Comparison of ENCODE assay signal across 1 cellular context in the genomic region with DNA sequence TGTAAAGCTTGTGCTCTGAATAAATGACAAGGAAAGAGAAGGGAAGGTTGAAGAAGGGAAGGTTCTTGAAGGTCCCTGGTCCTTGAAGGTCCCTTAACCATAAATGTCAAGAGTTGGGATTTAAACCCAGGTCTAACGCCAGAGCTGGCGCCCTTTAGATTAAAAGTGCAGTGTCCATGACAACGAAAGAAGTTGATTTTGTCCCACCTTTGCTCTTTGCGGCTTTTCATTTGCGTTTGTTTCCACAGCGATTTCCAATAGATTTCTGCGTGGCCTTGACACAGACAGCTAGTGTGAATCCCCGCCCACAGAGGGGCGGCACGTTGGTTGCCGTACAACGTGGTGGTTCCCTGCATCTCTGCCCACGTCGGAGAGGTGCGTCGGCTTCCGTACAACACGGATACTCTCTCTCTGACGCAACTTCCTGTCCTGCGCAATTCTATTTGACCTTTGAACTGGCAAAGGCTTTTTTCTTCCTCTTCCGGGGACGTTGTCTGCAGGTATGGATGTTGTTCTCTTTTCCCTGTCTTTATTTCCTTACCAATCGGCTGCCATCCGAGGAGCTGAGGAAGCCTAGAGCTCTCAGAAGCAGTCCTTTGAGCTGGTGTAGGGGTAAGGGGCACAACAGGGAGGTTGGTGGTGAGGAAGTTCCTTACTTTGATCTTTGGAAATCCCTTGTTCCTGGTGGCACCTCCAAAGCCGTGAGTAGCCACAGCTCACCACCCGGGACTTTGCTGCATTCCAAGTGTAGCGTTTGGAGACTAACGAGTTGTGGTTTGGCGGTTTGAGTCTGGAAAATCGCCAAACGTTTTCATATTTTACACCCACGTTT.
A peak's percentile ranks its signal among the peaks of the same experiment; 100 is the strongest.
TF ChIP-seq lines count a peak whose summit lies in the region.

A gene (plus strand): TSS at position 476 of the 832 bp plus-strand sequence. CDS start 1,384 bp downstream, outside the sequence.

TF ChIP-seq in HepG2, 621 proteins besides CTCF, POLR2A, EP300 and RAD21 (continued from another document and continues in another):
- TF ChIP-seq, protein P1, sequence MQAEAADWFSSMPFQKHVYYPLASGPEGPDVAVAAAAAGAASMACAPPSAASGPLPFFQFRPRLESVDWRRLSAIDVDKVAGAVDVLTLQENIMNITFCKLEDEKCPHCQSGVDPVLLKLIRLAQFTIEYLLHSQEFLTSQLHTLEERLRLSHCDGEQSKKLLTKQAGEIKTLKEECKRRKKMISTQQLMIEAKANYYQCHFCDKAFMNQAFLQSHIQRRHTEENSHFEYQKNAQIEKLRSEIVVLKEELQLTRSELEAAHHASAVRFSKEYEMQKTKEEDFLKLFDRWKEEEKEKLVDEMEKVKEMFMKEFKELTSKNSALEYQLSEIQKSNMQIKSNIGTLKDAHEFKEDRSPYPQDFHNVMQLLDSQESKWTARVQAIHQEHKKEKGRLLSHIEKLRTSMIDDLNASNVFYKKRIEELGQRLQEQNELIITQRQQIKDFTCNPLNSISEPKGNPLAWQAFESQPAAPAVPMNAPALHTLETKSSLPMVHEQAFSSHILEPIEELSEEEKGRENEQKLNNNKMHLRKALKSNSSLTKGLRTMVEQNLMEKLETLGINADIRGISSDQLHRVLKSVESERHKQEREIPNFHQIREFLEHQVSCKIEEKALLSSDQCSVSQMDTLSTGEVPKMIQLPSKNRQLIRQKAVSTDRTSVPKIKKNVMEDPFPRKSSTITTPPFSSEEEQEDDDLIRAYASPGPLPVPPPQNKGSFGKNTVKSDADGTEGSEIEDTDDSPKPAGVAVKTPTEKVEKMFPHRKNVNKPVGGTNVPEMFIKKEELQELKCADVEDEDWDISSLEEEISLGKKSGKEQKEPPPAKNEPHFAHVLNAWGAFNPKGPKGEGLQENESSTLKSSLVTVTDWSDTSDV (CRISPR knock-in tag; IDR thresholded peaks at IDR 0.05): no peak
- TF ChIP-seq BCL6 (CRISPR knock-in tag; IDR thresholded peaks at IDR 0.05): no peak
- TF ChIP-seq, protein P2, sequence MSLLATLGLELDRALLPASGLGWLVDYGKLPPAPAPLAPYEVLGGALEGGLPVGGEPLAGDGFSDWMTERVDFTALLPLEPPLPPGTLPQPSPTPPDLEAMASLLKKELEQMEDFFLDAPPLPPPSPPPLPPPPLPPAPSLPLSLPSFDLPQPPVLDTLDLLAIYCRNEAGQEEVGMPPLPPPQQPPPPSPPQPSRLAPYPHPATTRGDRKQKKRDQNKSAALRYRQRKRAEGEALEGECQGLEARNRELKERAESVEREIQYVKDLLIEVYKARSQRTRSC (CRISPR knock-in tag; IDR thresholded peaks at IDR 0.05; ENCODE audit: low read depth): no peak
- TF ChIP-seq RXRA (CRISPR knock-in tag; IDR thresholded peaks at IDR 0.05): peak; percentile 49; the same call in 1 of the 2 replicates
- no peak for TF ChIP-seq ZNF44 (CRISPR knock-in tag; IDR thresholded peaks at IDR 0.05)
- TF ChIP-seq, protein P3, sequence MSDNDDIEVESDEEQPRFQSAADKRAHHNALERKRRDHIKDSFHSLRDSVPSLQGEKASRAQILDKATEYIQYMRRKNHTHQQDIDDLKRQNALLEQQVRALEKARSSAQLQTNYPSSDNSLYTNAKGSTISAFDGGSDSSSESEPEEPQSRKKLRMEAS (IDR thresholded peaks at IDR 0.05): peak; percentile 90
- TF ChIP-seq, protein P4, sequence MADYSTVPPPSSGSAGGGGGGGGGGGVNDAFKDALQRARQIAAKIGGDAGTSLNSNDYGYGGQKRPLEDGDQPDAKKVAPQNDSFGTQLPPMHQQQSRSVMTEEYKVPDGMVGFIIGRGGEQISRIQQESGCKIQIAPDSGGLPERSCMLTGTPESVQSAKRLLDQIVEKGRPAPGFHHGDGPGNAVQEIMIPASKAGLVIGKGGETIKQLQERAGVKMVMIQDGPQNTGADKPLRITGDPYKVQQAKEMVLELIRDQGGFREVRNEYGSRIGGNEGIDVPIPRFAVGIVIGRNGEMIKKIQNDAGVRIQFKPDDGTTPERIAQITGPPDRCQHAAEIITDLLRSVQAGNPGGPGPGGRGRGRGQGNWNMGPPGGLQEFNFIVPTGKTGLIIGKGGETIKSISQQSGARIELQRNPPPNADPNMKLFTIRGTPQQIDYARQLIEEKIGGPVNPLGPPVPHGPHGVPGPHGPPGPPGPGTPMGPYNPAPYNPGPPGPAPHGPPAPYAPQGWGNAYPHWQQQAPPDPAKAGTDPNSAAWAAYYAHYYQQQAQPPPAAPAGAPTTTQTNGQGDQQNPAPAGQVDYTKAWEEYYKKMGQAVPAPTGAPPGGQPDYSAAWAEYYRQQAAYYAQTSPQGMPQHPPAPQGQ (CRISPR knock-in tag; IDR thresholded peaks at IDR 0.05; ENCODE audit: borderline replicate concordance): no peak; the same call in 1 of the 2 replicates
- TF ChIP-seq POLR2G (IDR thresholded peaks at IDR 0.05; ENCODE audit: low read depth, low read length): peak; percentile 99
- TF ChIP-seq ZNF766 (CRISPR knock-in tag; IDR thresholded peaks at IDR 0.05; ENCODE audit: borderline replicate concordance): peak; percentile 44; the same call in 1 of the 2 replicates
- TF ChIP-seq ZNF572 (CRISPR knock-in tag; IDR thresholded peaks at IDR 0.05): peak; percentile 90
- TF ChIP-seq PAX8 (CRISPR knock-in tag; IDR thresholded peaks at IDR 0.05; ENCODE audit: borderline replicate concordance): no peak
- TF ChIP-seq, protein P5, sequence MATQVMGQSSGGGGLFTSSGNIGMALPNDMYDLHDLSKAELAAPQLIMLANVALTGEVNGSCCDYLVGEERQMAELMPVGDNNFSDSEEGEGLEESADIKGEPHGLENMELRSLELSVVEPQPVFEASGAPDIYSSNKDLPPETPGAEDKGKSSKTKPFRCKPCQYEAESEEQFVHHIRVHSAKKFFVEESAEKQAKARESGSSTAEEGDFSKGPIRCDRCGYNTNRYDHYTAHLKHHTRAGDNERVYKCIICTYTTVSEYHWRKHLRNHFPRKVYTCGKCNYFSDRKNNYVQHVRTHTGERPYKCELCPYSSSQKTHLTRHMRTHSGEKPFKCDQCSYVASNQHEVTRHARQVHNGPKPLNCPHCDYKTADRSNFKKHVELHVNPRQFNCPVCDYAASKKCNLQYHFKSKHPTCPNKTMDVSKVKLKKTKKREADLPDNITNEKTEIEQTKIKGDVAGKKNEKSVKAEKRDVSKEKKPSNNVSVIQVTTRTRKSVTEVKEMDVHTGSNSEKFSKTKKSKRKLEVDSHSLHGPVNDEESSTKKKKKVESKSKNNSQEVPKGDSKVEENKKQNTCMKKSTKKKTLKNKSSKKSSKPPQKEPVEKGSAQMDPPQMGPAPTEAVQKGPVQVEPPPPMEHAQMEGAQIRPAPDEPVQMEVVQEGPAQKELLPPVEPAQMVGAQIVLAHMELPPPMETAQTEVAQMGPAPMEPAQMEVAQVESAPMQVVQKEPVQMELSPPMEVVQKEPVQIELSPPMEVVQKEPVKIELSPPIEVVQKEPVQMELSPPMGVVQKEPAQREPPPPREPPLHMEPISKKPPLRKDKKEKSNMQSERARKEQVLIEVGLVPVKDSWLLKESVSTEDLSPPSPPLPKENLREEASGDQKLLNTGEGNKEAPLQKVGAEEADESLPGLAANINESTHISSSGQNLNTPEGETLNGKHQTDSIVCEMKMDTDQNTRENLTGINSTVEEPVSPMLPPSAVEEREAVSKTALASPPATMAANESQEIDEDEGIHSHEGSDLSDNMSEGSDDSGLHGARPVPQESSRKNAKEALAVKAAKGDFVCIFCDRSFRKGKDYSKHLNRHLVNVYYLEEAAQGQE (IDR thresholded peaks at IDR 0.05; ENCODE audit: borderline replicate concordance in 1 of 2, low read depth in 1 of 2, low read length in 2 of 2): peak in 1 of 2 experiments; percentile 51; a peak in 1 of 4 replicates
- TF ChIP-seq, protein P6, sequence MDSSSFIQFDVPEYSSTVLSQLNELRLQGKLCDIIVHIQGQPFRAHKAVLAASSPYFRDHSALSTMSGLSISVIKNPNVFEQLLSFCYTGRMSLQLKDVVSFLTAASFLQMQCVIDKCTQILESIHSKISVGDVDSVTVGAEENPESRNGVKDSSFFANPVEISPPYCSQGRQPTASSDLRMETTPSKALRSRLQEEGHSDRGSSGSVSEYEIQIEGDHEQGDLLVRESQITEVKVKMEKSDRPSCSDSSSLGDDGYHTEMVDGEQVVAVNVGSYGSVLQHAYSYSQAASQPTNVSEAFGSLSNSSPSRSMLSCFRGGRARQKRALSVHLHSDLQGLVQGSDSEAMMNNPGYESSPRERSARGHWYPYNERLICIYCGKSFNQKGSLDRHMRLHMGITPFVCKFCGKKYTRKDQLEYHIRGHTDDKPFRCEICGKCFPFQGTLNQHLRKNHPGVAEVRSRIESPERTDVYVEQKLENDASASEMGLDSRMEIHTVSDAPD (CRISPR knock-in tag; IDR thresholded peaks at IDR 0.05): peak; percentile 41; the same call in 1 of the 2 replicates
- no peak for TF ChIP-seq ZSCAN21 (CRISPR knock-in tag; IDR thresholded peaks at IDR 0.05; ENCODE audit: borderline replicate concordance)
- TF ChIP-seq REXO4 (CRISPR knock-in tag; IDR thresholded peaks at IDR 0.05; ENCODE audit: borderline replicate concordance): no peak
- TF ChIP-seq CBX5 (CRISPR knock-in tag; IDR thresholded peaks at IDR 0.05; ENCODE audit: borderline replicate concordance): peak; percentile 72; the same call in 1 of the 2 replicates
- TF ChIP-seq, protein P7, sequence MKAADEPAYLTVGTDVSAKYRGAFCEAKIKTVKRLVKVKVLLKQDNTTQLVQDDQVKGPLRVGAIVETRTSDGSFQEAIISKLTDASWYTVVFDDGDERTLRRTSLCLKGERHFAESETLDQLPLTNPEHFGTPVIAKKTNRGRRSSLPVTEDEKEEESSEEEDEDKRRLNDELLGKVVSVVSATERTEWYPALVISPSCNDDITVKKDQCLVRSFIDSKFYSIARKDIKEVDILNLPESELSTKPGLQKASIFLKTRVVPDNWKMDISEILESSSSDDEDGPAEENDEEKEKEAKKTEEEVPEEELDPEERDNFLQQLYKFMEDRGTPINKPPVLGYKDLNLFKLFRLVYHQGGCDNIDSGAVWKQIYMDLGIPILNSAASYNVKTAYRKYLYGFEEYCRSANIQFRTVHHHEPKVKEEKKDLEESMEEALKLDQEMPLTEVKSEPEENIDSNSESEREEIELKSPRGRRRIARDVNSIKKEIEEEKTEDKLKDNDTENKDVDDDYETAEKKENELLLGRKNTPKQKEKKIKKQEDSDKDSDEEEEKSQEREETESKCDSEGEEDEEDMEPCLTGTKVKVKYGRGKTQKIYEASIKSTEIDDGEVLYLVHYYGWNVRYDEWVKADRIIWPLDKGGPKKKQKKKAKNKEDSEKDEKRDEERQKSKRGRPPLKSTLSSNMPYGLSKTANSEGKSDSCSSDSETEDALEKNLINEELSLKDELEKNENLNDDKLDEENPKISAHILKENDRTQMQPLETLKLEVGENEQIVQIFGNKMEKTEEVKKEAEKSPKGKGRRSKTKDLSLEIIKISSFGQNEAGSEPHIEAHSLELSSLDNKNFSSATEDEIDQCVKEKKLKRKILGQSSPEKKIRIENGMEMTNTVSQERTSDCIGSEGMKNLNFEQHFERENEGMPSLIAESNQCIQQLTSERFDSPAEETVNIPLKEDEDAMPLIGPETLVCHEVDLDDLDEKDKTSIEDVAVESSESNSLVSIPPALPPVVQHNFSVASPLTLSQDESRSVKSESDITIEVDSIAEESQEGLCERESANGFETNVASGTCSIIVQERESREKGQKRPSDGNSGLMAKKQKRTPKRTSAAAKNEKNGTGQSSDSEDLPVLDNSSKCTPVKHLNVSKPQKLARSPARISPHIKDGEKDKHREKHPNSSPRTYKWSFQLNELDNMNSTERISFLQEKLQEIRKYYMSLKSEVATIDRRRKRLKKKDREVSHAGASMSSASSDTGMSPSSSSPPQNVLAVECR (CRISPR knock-in tag; IDR thresholded peaks at IDR 0.05; ENCODE audit: borderline replicate concordance): peak; percentile 86; the same call in 1 of the 2 replicates
- TF ChIP-seq, protein P8, sequence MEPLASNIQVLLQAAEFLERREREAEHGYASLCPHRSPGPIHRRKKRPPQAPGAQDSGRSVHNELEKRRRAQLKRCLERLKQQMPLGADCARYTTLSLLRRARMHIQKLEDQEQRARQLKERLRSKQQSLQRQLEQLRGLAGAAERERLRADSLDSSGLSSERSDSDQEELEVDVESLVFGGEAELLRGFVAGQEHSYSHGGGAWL (CRISPR knock-in tag; IDR thresholded peaks at IDR 0.05): peak; percentile 51; the same call in 1 of the 2 replicates
- 0 out of 2 replicates have a peak, but pooled peaks have one; percentile 23 for TF ChIP-seq HOXD1 (CRISPR knock-in tag; IDR thresholded peaks at IDR 0.05)
- TF ChIP-seq ZKSCAN5 (CRISPR knock-in tag; IDR thresholded peaks at IDR 0.05): no peak
- TF ChIP-seq KLF16 (CRISPR knock-in tag; IDR thresholded peaks at IDR 0.05): peak in 1 of 2 experiments; percentile 87; a peak in 2 of 4 replicates
- TF ChIP-seq, protein P9, sequence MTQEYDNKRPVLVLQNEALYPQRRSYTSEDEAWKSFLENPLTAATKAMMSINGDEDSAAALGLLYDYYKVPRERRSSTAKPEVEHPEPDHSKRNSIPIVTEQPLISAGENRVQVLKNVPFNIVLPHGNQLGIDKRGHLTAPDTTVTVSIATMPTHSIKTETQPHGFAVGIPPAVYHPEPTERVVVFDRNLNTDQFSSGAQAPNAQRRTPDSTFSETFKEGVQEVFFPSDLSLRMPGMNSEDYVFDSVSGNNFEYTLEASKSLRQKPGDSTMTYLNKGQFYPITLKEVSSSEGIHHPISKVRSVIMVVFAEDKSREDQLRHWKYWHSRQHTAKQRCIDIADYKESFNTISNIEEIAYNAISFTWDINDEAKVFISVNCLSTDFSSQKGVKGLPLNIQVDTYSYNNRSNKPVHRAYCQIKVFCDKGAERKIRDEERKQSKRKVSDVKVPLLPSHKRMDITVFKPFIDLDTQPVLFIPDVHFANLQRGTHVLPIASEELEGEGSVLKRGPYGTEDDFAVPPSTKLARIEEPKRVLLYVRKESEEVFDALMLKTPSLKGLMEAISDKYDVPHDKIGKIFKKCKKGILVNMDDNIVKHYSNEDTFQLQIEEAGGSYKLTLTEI (CRISPR knock-in tag; conservative IDR thresholded peaks at IDR 0.05): no peak
- TF ChIP-seq ZNF607 (CRISPR knock-in tag; IDR thresholded peaks at IDR 0.05; ENCODE audit: borderline replicate concordance): peak; percentile 79
- no peak for TF ChIP-seq ZFP36L2 (CRISPR knock-in tag; IDR thresholded peaks at IDR 0.05)
- TF ChIP-seq CBX2 (IDR thresholded peaks at IDR 0.05; ENCODE audit: low read depth, low read length): no peak
- TF ChIP-seq CBX2 (CRISPR knock-in tag; IDR thresholded peaks at IDR 0.05; ENCODE audit: low read depth): no peak
- peak; percentile 11; the same call in 1 of the 2 replicates for TF ChIP-seq CHD4 (IDR thresholded peaks at IDR 0.05; ENCODE audit: borderline replicate concordance, low read length)
- 0 out of 2 replicates have a peak, but pooled peaks have one; percentile 48 for TF ChIP-seq SMAD1 (CRISPR knock-in tag; IDR thresholded peaks at IDR 0.05; ENCODE audit: borderline replicate concordance, low read depth)
- TF ChIP-seq SMAD3 (CRISPR knock-in tag; IDR thresholded peaks at IDR 0.05): peak; percentile 73
- no peak for TF ChIP-seq NFKB2 (CRISPR knock-in tag; IDR thresholded peaks at IDR 0.05; ENCODE audit: borderline replicate concordance)
- TF ChIP-seq, protein P10, sequence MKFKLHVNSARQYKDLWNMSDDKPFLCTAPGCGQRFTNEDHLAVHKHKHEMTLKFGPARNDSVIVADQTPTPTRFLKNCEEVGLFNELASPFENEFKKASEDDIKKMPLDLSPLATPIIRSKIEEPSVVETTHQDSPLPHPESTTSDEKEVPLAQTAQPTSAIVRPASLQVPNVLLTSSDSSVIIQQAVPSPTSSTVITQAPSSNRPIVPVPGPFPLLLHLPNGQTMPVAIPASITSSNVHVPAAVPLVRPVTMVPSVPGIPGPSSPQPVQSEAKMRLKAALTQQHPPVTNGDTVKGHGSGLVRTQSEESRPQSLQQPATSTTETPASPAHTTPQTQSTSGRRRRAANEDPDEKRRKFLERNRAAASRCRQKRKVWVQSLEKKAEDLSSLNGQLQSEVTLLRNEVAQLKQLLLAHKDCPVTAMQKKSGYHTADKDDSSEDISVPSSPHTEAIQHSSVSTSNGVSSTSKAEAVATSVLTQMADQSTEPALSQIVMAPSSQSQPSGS (CRISPR knock-in tag; IDR thresholded peaks at IDR 0.05): peak; percentile 79
- TF ChIP-seq ZNF557 (CRISPR knock-in tag; IDR thresholded peaks at IDR 0.05): peak; percentile 78; the same call in 1 of the 2 replicates
